In the genomic region with DNA sequence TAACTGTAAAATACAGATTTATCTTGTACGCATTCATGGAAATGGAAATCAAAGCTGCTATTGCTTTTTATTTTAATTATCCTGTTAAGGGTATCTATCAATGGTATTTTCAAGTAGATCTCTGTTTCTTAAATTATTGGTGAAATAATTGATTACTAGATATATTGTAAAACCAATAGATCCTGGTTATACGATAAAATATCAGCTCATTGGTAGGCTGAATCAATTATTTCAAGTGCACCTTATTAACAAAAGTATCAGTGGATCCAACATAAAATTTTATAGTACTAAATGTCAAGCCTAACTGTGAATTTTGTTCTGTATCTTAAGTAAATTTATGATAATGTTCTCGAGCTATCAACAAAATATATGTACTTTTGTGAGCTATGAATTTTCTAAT, we compare ENCODE assay signal across 38 cellular contexts.
"Had no signal": no experiment of that assay in that cellular context is flagged by ENCODE, and none has a peak within 500 bp of the region (broad histone marks: within the 10 kb centered on the region; RNA-seq: fewer than 3 reads in every experiment).

No MANE protein-coding gene starts in this region.

- H3K9me3 Mint-ChIP-seq: activated B cell treated with CpG ODN at 0.5 μM for 24 hours; activated CD4-positive, alpha-beta memory T cell treated with anti-CD3 and anti-CD28 coated beads for 36 hours; activated CD4-positive, alpha-beta T cell treated with anti-CD3 and anti-CD28 coated beads, Interleukin-2, amount 10 ng/mL, durations not matched to agents 24 days and 14 days; activated CD8-positive, alpha-beta T cell treated with anti-CD3 and anti-CD28 coated beads for 36 hours; activated naive CD4-positive, alpha-beta T cell treated with anti-CD3 and anti-CD28 coated beads for 36 hours; activated naive CD4-positive, alpha-beta T cell treated with anti-CD3 and anti-CD28 coated beads, Interleukin-2, amount 50 U/mL, for 72 hours; activated naive CD8-positive, alpha-beta T cell treated with anti-CD3 and anti-CD28 coated beads for 36 hours; activated T-cell treated with anti-CD3 and anti-CD28 coated beads, Interleukin-2, amount 50 U/mL, for 4 hours; activated T-cell treated with anti-CD3 and anti-CD28 coated beads, Interleukin-2, amount 50 U/mL, for 72 hours; activated T-helper 1 cell treated with anti-CD3 and anti-CD28 coated beads, Interleukin-12 subunit alpha, Interleukin-12 subunit beta, Interleukin-2, Interleukin-4 antibody, amounts not matched to agents 30 ng/mL and 10 ng/mL and 1 ng/mL, durations not matched to agents 14 hours and 24 hours and 36 hours; activated T-helper 17 cell treated with anti-CD3 and anti-CD28 coated beads, Interleukin-2, amount 50 U/mL, for 72 hours; central memory CD8-positive, alpha-beta T cell; T-helper 1 cell treated with Interleukin-12 subunit alpha and Interleukin-12 subunit beta and Interleukin-4 antibody, amounts not matched to agents 30 μg/mL and 1 μg/mL, for 36 hours; T-helper 2 cell treated with Interferon-gamma antibody and Interleukin-4, amounts not matched to agents 5 μg/mL and 100 μg/mL, for 36 hours had no signal

- ATAC-seq: activated CD8-positive, alpha-beta T cell treated with anti-CD3 and anti-CD28 coated beads for 36 hours; activated naive CD4-positive, alpha-beta T cell treated with anti-CD3 and anti-CD28 coated beads, Interleukin-2, amount 50 U/mL, for 72 hours; activated T-cell treated with anti-CD3 and anti-CD28 coated beads, Interleukin-2, amount 50 U/mL, for 4 hours; activated T-cell treated with anti-CD3 and anti-CD28 coated beads, Interleukin-2, amount 50 U/mL, for 72 hours; activated T-helper 17 cell treated with anti-CD3 and anti-CD28 coated beads, Interleukin-2, amount 50 U/mL, for 72 hours; body of pancreas had no signal

- H3K4me1 ChIP-seq: adrenal gland had no signal

- H3K27ac ChIP-seq: adrenal gland, body of pancreas, brain microvascular endothelial cell, cardiac muscle cell, VCaP had no signal

- H3K36me3 Mint-ChIP-seq: activated CD4-positive, alpha-beta memory T cell treated with anti-CD3 and anti-CD28 coated beads for 36 hours; activated naive CD4-positive, alpha-beta T cell treated with anti-CD3 and anti-CD28 coated beads, Interleukin-2, amount 50 U/mL, for 72 hours had no signal

- H3K27ac Mint-ChIP-seq: activated B cell treated with CpG ODN at 0.5 μM for 24 hours; activated CD4-positive, alpha-beta memory T cell treated with anti-CD3 and anti-CD28 coated beads for 36 hours; activated CD4-positive, alpha-beta T cell treated with anti-CD3 and anti-CD28 coated beads, Interleukin-2, amount 10 ng/mL, durations not matched to agents 24 days and 14 days; activated CD8-positive, alpha-beta T cell treated with anti-CD3 and anti-CD28 coated beads for 36 hours; activated naive CD4-positive, alpha-beta T cell treated with anti-CD3 and anti-CD28 coated beads for 36 hours; activated naive CD4-positive, alpha-beta T cell treated with anti-CD3 and anti-CD28 coated beads, Interleukin-2, amount 50 U/mL, for 72 hours; activated naive CD8-positive, alpha-beta T cell treated with anti-CD3 and anti-CD28 coated beads for 36 hours; activated T-cell treated with anti-CD3 and anti-CD28 coated beads, Interleukin-2, amount 50 U/mL, for 72 hours; activated T-helper 1 cell treated with anti-CD3 and anti-CD28 coated beads, Interleukin-12 subunit alpha, Interleukin-12 subunit beta, Interleukin-2, Interleukin-4 antibody, amounts not matched to agents 30 ng/mL and 10 ng/mL and 1 ng/mL, durations not matched to agents 14 hours and 24 hours and 36 hours; activated T-helper 17 cell treated with anti-CD3 and anti-CD28 coated beads, Interleukin-2, amount 50 U/mL, for 72 hours; T-helper 1 cell treated with Interleukin-12 subunit alpha and Interleukin-12 subunit beta and Interleukin-4 antibody, amounts not matched to agents 30 μg/mL and 1 μg/mL, for 36 hours; T-helper 2 cell treated with Interferon-gamma antibody and Interleukin-4, amounts not matched to agents 5 μg/mL and 100 μg/mL, for 36 hours had no signal

- H3K27me3 Mint-ChIP-seq: activated B cell treated with CpG ODN at 0.5 μM for 24 hours; activated CD4-positive, alpha-beta memory T cell treated with anti-CD3 and anti-CD28 coated beads for 36 hours; activated CD4-positive, alpha-beta T cell treated with anti-CD3 and anti-CD28 coated beads, Interleukin-2, amount 10 ng/mL, durations not matched to agents 24 days and 14 days; activated CD8-positive, alpha-beta T cell treated with anti-CD3 and anti-CD28 coated beads for 36 hours; activated naive CD8-positive, alpha-beta T cell treated with anti-CD3 and anti-CD28 coated beads for 36 hours; activated T-helper 17 cell treated with anti-CD3 and anti-CD28 coated beads, Interleukin-2, amount 50 U/mL, for 72 hours; central memory CD8-positive, alpha-beta T cell had no signal

- H3K4me1 Mint-ChIP-seq: activated B cell treated with CpG ODN at 0.5 μM for 24 hours; activated CD4-positive, alpha-beta T cell treated with anti-CD3 and anti-CD28 coated beads, Interleukin-2, amount 10 ng/mL, durations not matched to agents 24 days and 14 days; activated naive CD8-positive, alpha-beta T cell treated with anti-CD3 and anti-CD28 coated beads for 36 hours; activated T-helper 17 cell treated with anti-CD3 and anti-CD28 coated beads, Interleukin-2, amount 50 U/mL, for 72 hours; central memory CD8-positive, alpha-beta T cell had no signal

- DNase-seq: activated B cell treated with CpG ODN at 0.5 μM for 24 hours; activated CD4-positive, alpha-beta memory T cell treated with anti-CD3 and anti-CD28 coated beads for 36 hours; activated CD4-positive, alpha-beta T cell treated with anti-CD3 and anti-CD28 coated beads for 4 hours; activated CD4-positive, alpha-beta T cell treated with anti-CD3 and anti-CD28 coated beads, Interleukin-2, amount 10 ng/mL, durations not matched to agents 24 days and 14 days; activated CD4-positive, alpha-beta T cell treated with anti-CD3 and anti-CD28 coated beads, Interleukin-2, amount 50 U/mL, for 1 hour; activated CD4-positive, alpha-beta T cell treated with anti-CD3 and anti-CD28 coated beads, Interleukin-2, amount 50 U/mL, for 4 hours; activated CD4-positive, CD25-positive, alpha-beta regulatory T cell treated with anti-CD3 and anti-CD28 coated beads, Interleukin-2, amount 50 U/mL, for 72 hours; activated CD8-positive, alpha-beta memory T cell treated with anti-CD3 and anti-CD28 coated beads, Interleukin-2, amount 50 U/mL, for 4 hours; activated CD8-positive, alpha-beta T cell treated with anti-CD3 and anti-CD28 coated beads for 36 hours; activated effector memory CD4-positive, alpha-beta T cell treated with anti-CD3 and anti-CD28 coated beads, Interleukin-2, amount 50 U/mL, for 16 hours; activated gamma-delta T cell treated with Interleukin-2 at 50 U/mL for 16 hours; activated naive CD4-positive, alpha-beta T cell; activated naive CD4-positive, alpha-beta T cell treated with anti-CD3 and anti-CD28 coated beads for 36 hours; activated naive CD4-positive, alpha-beta T cell treated with anti-CD3 and anti-CD28 coated beads, Interleukin-2, amount 50 U/mL, for 16 hours; activated naive CD8-positive, alpha-beta T cell treated with anti-CD3 and anti-CD28 coated beads for 36 hours; activated T-cell treated with anti-CD3 and anti-CD28 coated beads for 4 hours; activated T-cell treated with anti-CD3 and anti-CD28 coated beads, Interleukin-2, amount 50 U/mL, for 1 hour; activated T-cell treated with anti-CD3 and anti-CD28 coated beads, Interleukin-2, amount 50 U/mL, for 4 hours; activated T-cell treated with anti-CD3 and anti-CD28 coated beads, Interleukin-2, amount 50 U/mL, for 72 hours; adrenal gland; amniotic stem cell; aorta; body of pancreas; brain microvascular endothelial cell; caudate nucleus; cerebellar nuclear complex; T-helper 2 cell; T-helper 9 cell had no signal

- FAIRE-seq: astrocyte, bronchial epithelial cell had no signal

- H3K4me3 Mint-ChIP-seq: activated B cell treated with CpG ODN at 0.5 μM for 24 hours; activated CD4-positive, alpha-beta memory T cell treated with anti-CD3 and anti-CD28 coated beads for 36 hours; activated CD4-positive, alpha-beta T cell treated with anti-CD3 and anti-CD28 coated beads, Interleukin-2, amount 10 ng/mL, durations not matched to agents 24 days and 14 days; activated CD8-positive, alpha-beta T cell treated with anti-CD3 and anti-CD28 coated beads for 36 hours; activated naive CD4-positive, alpha-beta T cell treated with anti-CD3 and anti-CD28 coated beads for 36 hours; activated naive CD8-positive, alpha-beta T cell treated with anti-CD3 and anti-CD28 coated beads for 36 hours; activated T-cell treated with anti-CD3 and anti-CD28 coated beads, Interleukin-2, amount 50 U/mL, for 4 hours; activated T-cell treated with anti-CD3 and anti-CD28 coated beads, Interleukin-2, amount 50 U/mL, for 72 hours; activated T-helper 1 cell treated with anti-CD3 and anti-CD28 coated beads, Interleukin-12 subunit alpha, Interleukin-12 subunit beta, Interleukin-2, Interleukin-4 antibody, amounts not matched to agents 30 ng/mL and 10 ng/mL and 1 ng/mL, durations not matched to agents 14 hours and 24 hours and 36 hours; activated T-helper 17 cell treated with anti-CD3 and anti-CD28 coated beads, Interleukin-2, amount 50 U/mL, for 72 hours; central memory CD8-positive, alpha-beta T cell; T-helper 1 cell treated with Interleukin-12 subunit alpha and Interleukin-12 subunit beta and Interleukin-4 antibody, amounts not matched to agents 30 μg/mL and 1 μg/mL, for 36 hours; T-helper 2 cell treated with Interferon-gamma antibody and Interleukin-4, amounts not matched to agents 5 μg/mL and 100 μg/mL, for 36 hours had no signal

- H3K4me3 ChIP-seq: adrenal gland, body of pancreas, cardiac muscle cell had no signal

- H3K27me3 ChIP-seq: adrenal gland, body of pancreas, brain microvascular endothelial cell, cardiac muscle cell had no signal

- H3K36me3 ChIP-seq: adrenal gland, brain microvascular endothelial cell had no signal
